Comparison of ENCODE assay signal across 8 cellular contexts in the genomic region with DNA sequence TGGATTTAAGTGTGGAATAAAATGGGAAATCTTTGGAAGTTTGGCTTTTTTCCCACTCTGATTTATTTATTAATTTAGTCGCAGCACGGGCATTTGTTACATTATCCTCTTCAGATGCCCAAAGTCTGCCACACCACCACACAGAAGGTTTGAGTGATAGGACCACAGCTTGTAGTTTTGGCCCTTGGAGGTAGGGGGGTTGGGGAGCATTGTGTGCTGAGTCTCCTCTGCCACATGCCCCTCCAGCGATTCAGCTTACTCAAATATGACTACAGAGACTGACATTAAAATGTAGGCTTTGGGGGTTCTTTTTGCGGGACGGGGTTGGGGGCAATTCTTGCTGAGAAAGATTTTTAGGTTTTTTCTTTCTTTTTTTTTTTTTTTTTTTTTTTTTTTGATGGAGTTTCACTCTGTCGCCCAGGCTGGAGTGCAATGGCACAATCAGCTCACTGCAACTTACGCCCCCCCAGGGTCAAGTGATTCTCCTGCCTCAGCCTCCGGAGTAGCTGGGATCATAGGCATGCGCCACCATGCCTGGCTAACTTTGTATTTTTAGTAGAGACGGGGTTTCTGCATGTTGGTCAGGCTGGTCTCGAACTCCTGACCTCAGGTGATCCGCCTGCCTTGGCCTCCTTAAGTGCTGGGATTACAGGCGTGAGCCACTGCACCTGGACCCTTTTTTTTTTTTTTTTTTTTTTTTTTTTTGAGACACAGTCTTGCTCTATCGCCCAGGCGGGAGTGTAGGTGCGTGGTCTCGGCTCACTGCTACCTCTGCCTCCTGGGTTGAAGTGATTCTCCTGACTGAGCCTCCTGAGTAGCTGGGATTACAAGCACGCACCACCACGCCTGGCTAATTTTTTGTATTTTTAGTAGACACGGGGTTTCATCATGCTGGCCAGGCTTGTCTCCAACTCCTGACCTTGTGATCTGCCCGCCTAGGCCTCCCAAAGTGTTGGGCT. TPM values are rescaled to one million over a fixed set of nuclear protein-coding genes. Genes with fewer than 3 reads are reported as not detected.
A peak's percentile ranks its signal among the peaks of the same experiment; 100 is the strongest.
DNase-seq lines count a peak whose midpoint lies in the region; ATAC-seq and TF ChIP-seq lines count a peak whose summit lies in the region.
"Not testable (repeated sequence)": the region's sequence is repeated elsewhere in the genome, so short reads cannot be mapped to it uniquely, and the experiment has no call there.

No MANE protein-coding gene starts in this region.

- H3K9ac ChIP-seq in KMS-11 = peak overlapping the region; percentile 79; the same call in 1 of the 2 replicates
- H3K9ac ChIP-seq in mesendoderm (ENCODE audit: low read length) = not testable (repeated sequence)

- H3K27ac Mint-ChIP-seq in stimulated activated memory B cell treated with anti-CD40 and anti-IgM and Interleukin-4, amounts not matched to agents 10 μg/mL and 1 μg/mL and 100 μg/mL, for 72 hours = peak overlapping the region; percentile 99

- not testable (repeated sequence) for H4K20me1 ChIP-seq in KMS-11 (ENCODE audit: insufficient read depth)

- H3K4me2 ChIP-seq in KMS-11 = peak overlapping the region; percentile 59
- not testable (repeated sequence) for H3K4me2 ChIP-seq in mesendoderm (ENCODE audit: low read length)

- H3K9me3 Mint-ChIP-seq in stimulated activated memory B cell treated with anti-CD40 and anti-IgM and Interleukin-4, amounts not matched to agents 10 μg/mL and 1 μg/mL and 100 μg/mL, for 72 hours = not testable (repeated sequence)

- in situ Hi-C loops in SK-MEL-5 (cut with HindIII; ENCODE audit: low pct_unique_long_range_greater_than_20kb, low sequenced_read_pairs) = not testable (repeated sequence)

- not testable (repeated sequence) for H3K36me3 ChIP-seq in KMS-11 (ENCODE audit: insufficient read depth); body of pancreas (replicated peaks in 1 of 2; ENCODE audit: insufficient read depth in 1 of 2, low read depth in 2 of 2); mesendoderm (ENCODE audit: control insufficient read depth, insufficient read depth, low read length)
- H3K36me3 ChIP-seq in gastroesophageal sphincter = peaks cover 0 to 26% of the 10 kb centered on the region in 2 donors

- WGBS in body of pancreas, 2 donors = 64 to 72% methylated on average over 15 to 21 of the region's 21 CpGs
- WGBS in gastroesophageal sphincter (ENCODE audit: low coverage in 1 of 2), 2 donors = 57 to 64% methylated on average over 7 to 10 of the region's 21 CpGs
- no CpG with 5 or more reads among the region's 21 CpGs for WGBS in mesendoderm (ENCODE audit: extremely low coverage, insufficient coverage, low lambda C conversion rate)

- not testable (repeated sequence) for H2BK120ac ChIP-seq in mesendoderm (ENCODE audit: low read depth, low read length)

- H3K23ac ChIP-seq in mesendoderm (ENCODE audit: low read length) = not testable (repeated sequence)

- not testable (repeated sequence) for H3K79me1 ChIP-seq in mesendoderm (ENCODE audit: low read length)

- not testable (repeated sequence) for H2BK5ac ChIP-seq in mesendoderm (ENCODE audit: low read length)

- intact Hi-C loops in body of pancreas (cut with DNase I) = not testable (repeated sequence)

- not testable (repeated sequence) for H3K4me3 ChIP-seq in KMS-11 (IDR thresholded peaks at IDR 0.05; ENCODE audit: insufficient read depth, low read depth, low read length); body of pancreas; gastroesophageal sphincter; mesendoderm (ENCODE audit: low read length)

- peak; percentile 9 for DNase-seq in AG20443 (ENCODE audit: low spot score)
- DNase-seq in GM10248 (ENCODE audit: extremely low spot score) = peak; percentile 26
- DNase-seq in SK-MEL-5 (ENCODE audit: low read depth, low spot score) = peak; percentile 22
- DNase-seq in body of pancreas = peak in 2 of 4 donors; percentile 20 to 46
- peak; percentile 62 for DNase-seq in mesendoderm

- peak overlapping the region; percentile 94 for H3K27ac ChIP-seq in KMS-11
- peak overlapping the region in 3 of 4 donors; percentile 2 to 100 (median 30) for H3K27ac ChIP-seq in body of pancreas
- H3K27ac ChIP-seq in gastroesophageal sphincter = peak overlapping the region in 3 of 4 donors; percentile 3 to 99 (median 93)
- peak overlapping the region; percentile 36 for H3K27ac ChIP-seq in mesendoderm (ENCODE audit: low read depth, low read length)

- H4K8ac ChIP-seq in mesendoderm (ENCODE audit: low read depth, low read length) = not testable (repeated sequence)

- not testable (repeated sequence) for H2AFZ ChIP-seq in KMS-11 (ENCODE audit: low read depth)

- not testable (repeated sequence) for TF ChIP-seq CTCF in GM10248 (IDR thresholded peaks at IDR 0.05; ENCODE audit: control extremely low read depth, extremely low read depth, low read depth, missing control alignments); body of pancreas (IDR thresholded peaks at IDR 0.05); gastroesophageal sphincter (IDR thresholded peaks at IDR 0.05)
- TF ChIP-seq CTCF in KMS-11 (conservative IDR thresholded peaks at IDR 0.05; ENCODE audit: low read depth, low read length) = peak; percentile 13; the same call in 1 of the 2 replicates

- H3K18ac ChIP-seq in mesendoderm (ENCODE audit: low read length) = peak overlapping the region; percentile 56

- POLR2A ChIA-PET in GM10248 (lab: Yijun Ruan, JAX) = not testable (repeated sequence)

- H4K5ac ChIP-seq in mesendoderm (ENCODE audit: low read length) = not testable (repeated sequence)

- H3K27me3 ChIP-seq in KMS-11 (ENCODE audit: insufficient read depth, low read depth); body of pancreas; gastroesophageal sphincter; mesendoderm (ENCODE audit: insufficient read depth, low read length, poor library complexity): not testable (repeated sequence)

- not testable (repeated sequence) for TF ChIP-seq EP300 in gastroesophageal sphincter (IDR thresholded peaks at IDR 0.05)

- H3K4me1 ChIP-seq in KMS-11 (ENCODE audit: low read depth, poor library complexity, severe bottlenecking) (peaks cover 53% of the 10 kb centered on the region), body of pancreas (peaks cover 69% of the 10 kb centered on the region), gastroesophageal sphincter (peaks cover 3 to 64% (median 22%) of the 10 kb centered on the region in 3 donors)
- not testable (repeated sequence) for H3K4me1 ChIP-seq in mesendoderm (ENCODE audit: control insufficient read depth, low read depth, low read length)

- H3K56ac ChIP-seq in mesendoderm (ENCODE audit: low read length) = peak overlapping the region; percentile 67

- H3K4me1 Mint-ChIP-seq in stimulated activated memory B cell treated with anti-CD40 and anti-IgM and Interleukin-4, amounts not matched to agents 10 μg/mL and 1 μg/mL and 100 μg/mL, for 72 hours = peaks cover 81% of the 10 kb centered on the region

- H3K4me3 Mint-ChIP-seq in stimulated activated memory B cell treated with anti-CD40 and anti-IgM and Interleukin-4, amounts not matched to agents 10 μg/mL and 1 μg/mL and 100 μg/mL, for 72 hours = peak overlapping the region; percentile 87

- H3K79me2 ChIP-seq in KMS-11 (ENCODE audit: insufficient read depth, low read depth) = peaks cover 80% of the 10 kb centered on the region
- H3K79me2 ChIP-seq in mesendoderm (ENCODE audit: control insufficient read depth, insufficient read depth, low read length) = peaks cover 77% of the 10 kb centered on the region

- not testable (repeated sequence) for ATAC-seq in body of pancreas; gastroesophageal sphincter; stimulated activated memory B cell treated with anti-CD40 and anti-IgM and Interleukin-4, amounts not matched to agents 10 μg/mL and 1 μg/mL and 100 μg/mL, for 72 hours

- CTCF ChIA-PET in GM10248 (lab: Yijun Ruan, JAX) = interaction anchor here (1.5 to 1.9 kb wide), 2 partner anchors 9 to 14 kb away, joined by 4 to 6 read pairs; no protein-coding TSS in a partner anchor

- not testable (repeated sequence) for H3K4ac ChIP-seq in mesendoderm (ENCODE audit: low read depth, low read length)

- H3K9me3 ChIP-seq in body of pancreas, gastroesophageal sphincter: not testable (repeated sequence)

- not testable (repeated sequence) for H2AK5ac ChIP-seq in mesendoderm (ENCODE audit: low read length)

- H3K27me3 Mint-ChIP-seq in stimulated activated memory B cell treated with anti-CD40 and anti-IgM and Interleukin-4, amounts not matched to agents 10 μg/mL and 1 μg/mL and 100 μg/mL, for 72 hours = not testable (repeated sequence)

- not testable (repeated sequence) for H2BK15ac ChIP-seq in mesendoderm (replicated peaks; ENCODE audit: low read depth)

- TF ChIP-seq POLR2A in body of pancreas (IDR thresholded peaks at IDR 0.05); gastroesophageal sphincter (IDR thresholded peaks at IDR 0.05): not testable (repeated sequence)

- H3K36me3 Mint-ChIP-seq in stimulated activated memory B cell treated with anti-CD40 and anti-IgM and Interleukin-4, amounts not matched to agents 10 μg/mL and 1 μg/mL and 100 μg/mL, for 72 hours = peaks cover 24% of the 10 kb centered on the region

RNA-seq across cellular contexts. Expression of a gene that starts 4.6 kb away (rescaled TPM):
- total RNA-seq in SK-MEL-5 (2014; rRNA removed; shearing (Covaris generic)) = 140 and 146 TPM in 2 replicates
- 238 and 253 TPM in 2 replicates for polyA plus RNA-seq in SK-MEL-5 (2015; cell fraction: cytosol; rRNA removed)
- polyA plus RNA-seq in SK-MEL-5 (2015; cell fraction: nucleus; rRNA removed) = 399 and 469 TPM in 2 replicates
- total RNA-seq in body of pancreas = 100 to 1,000 TPM in 1 of 2 donors, 10 to 100 TPM in 1; 96.2 to 117 TPM
- total RNA-seq in gastroesophageal sphincter = 100 to 1,000 TPM; 116 to 173 (median 154) TPM
- 245 TPM for polyA plus RNA-seq in mesendoderm (2013, experiment 1 of 2)
- 257 TPM for polyA plus RNA-seq in mesendoderm (2013, experiment 2 of 2)

Comparison
In these comparisons a context has a peak if more than half of its experiments do, and no peak if none do; other contexts are left out.
1. H3K27ac ChIP-seq: peak in every context shown above with its lines; median percentile 94 in KMS-11; 93 in gastroesophageal sphincter; 36 in mesendoderm; 30 in body of pancreas.